ENCODE assay signal across 1 cellular context in genomic region chr12:121523741-121524140, GRCh38.
TF ChIP-seq lines count a peak whose summit lies in the region.

No MANE protein-coding gene starts in this region.

TF ChIP-seq in GM12878, 131 proteins besides CTCF, POLR2A, EP300 and RAD21 (continued from another document):
- TF ChIP-seq PBX3 (IDR thresholded peaks at IDR 0.05; ENCODE audit: insufficient replicate concordance, low read depth, low read length) (no peak), SUZ12 (IDR thresholded peaks at IDR 0.05; ENCODE audit: unreplicated experiment) (no peak), TARDBP (IDR thresholded peaks at IDR 0.05; ENCODE audit: borderline replicate concordance) (no peak), POU2F2 (IDR thresholded peaks at IDR 0.05; ENCODE audit: borderline replicate concordance, low read depth, low read length) (peak; percentile 28; the same call in 1 of the 3 replicates), SMAD1 (IDR thresholded peaks at IDR 0.05; ENCODE audit: low read depth, partially characterized antibody) (no peak), YBX1 (IDR thresholded peaks at IDR 0.05) (no peak)
TF ChIP-seq in GM12878: peak in this region for 18.
